17 cellular contexts compared by ENCODE assay signal in genomic region chr21:34536820-34537219, GRCh38. TPM values are rescaled to one million over a fixed set of nuclear protein-coding genes. Genes with fewer than 3 reads are reported as not detected.
A peak's percentile ranks its signal among the peaks of the same experiment; 100 is the strongest.
DNase-seq lines count a peak whose midpoint lies in the region; ATAC-seq, FAIRE-seq and TF ChIP-seq lines count a peak whose summit lies in the region.
"Had no signal": no experiment of that assay in that cellular context is flagged by ENCODE, and none has a peak within 500 bp of the region (broad histone marks: within the 10 kb centered on the region; RNA-seq: fewer than 3 reads in every experiment).

No MANE protein-coding gene starts in this region.

- H3K27me3 Mint-ChIP-seq in WTC11 (ENCODE audit: low read depth), result no peaks in the 10 kb centered on the region
- H3K27me3 Mint-ChIP-seq: activated naive CD4-positive, alpha-beta T cell treated with anti-CD3 and anti-CD28 coated beads, Interleukin-2, amount 10 ng/mL, durations not matched to agents 7 days and 5 days had no signal

- peaks cover 4% of the 10 kb centered on the region for H3K4me1 Mint-ChIP-seq in WTC11
- H3K4me1 Mint-ChIP-seq: activated naive CD4-positive, alpha-beta T cell treated with anti-CD3 and anti-CD28 coated beads, Interleukin-2, amount 10 ng/mL, durations not matched to agents 7 days and 5 days had no signal

- no peak overlapping the region for H3K9ac ChIP-seq in parathyroid adenoma

- no peaks in the 10 kb centered on the region for H3K27me3 ChIP-seq in parathyroid adenoma (ENCODE audit: control insufficient read depth, insufficient read depth, low read length)
- no peaks in the 10 kb centered on the region for H3K27me3 ChIP-seq in SJCRH30
- H3K27me3 ChIP-seq: BE2C, tibial artery had no signal

- H3K4me3 Mint-ChIP-seq in WTC11, result no peak overlapping the region
- H3K4me3 Mint-ChIP-seq: activated naive CD4-positive, alpha-beta T cell treated with anti-CD3 and anti-CD28 coated beads, Interleukin-2, amount 10 ng/mL, durations not matched to agents 7 days and 5 days had no signal

- FAIRE-seq in GM12892 (lab: Jason Lieb, UNC), result peak; percentile 69
- FAIRE-seq: endothelial cell of umbilical vein had no signal

- H3K4me1 ChIP-seq in parathyroid adenoma (peaks cover 17% of the 10 kb centered on the region), SJCRH30 (peaks cover 5% of the 10 kb centered on the region; the same call in 1 of the 2 replicates)
- H3K4me1 ChIP-seq: BE2C had no signal

- no peak for TF ChIP-seq POLR2A in GM12892 (IDR thresholded peaks at IDR 0.05; ENCODE audit: low read depth, low read length)

- intact Hi-C loops in left cardiac atrium (cut with DNase I), result loop anchor here in 1 of 2 donors (5.0 kb wide), 1 partner anchor 35 kb away; no protein-coding TSS in a partner anchor

- H3K79me2 ChIP-seq in parathyroid adenoma, result peaks cover 9% of the 10 kb centered on the region

- H2AFZ ChIP-seq in parathyroid adenoma, result peak overlapping the region; percentile 58

- peak overlapping the region; percentile 31 for H3K4me3 ChIP-seq in parathyroid adenoma (ENCODE audit: low read depth, low read length)
- no peak overlapping the region for H3K4me3 ChIP-seq in SJCRH30
- H3K4me3 ChIP-seq: SK-N-MC, tibial artery had no signal

- 0 out of 2 replicates have a peak overlapping the region, but pooled peaks have one; percentile 49 for H3K27ac Mint-ChIP-seq in WTC11
- H3K27ac Mint-ChIP-seq: activated naive CD4-positive, alpha-beta T cell treated with anti-CD3 and anti-CD28 coated beads, Interleukin-2, amount 10 ng/mL, durations not matched to agents 7 days and 5 days had no signal

- POLR2A ChIA-PET in WTC11 (lab: Charles Lee), result no interaction called here

- CTCF ChIA-PET in WTC11 (lab: Charles Lee), result no interaction called here

- peak overlapping the region; percentile 58 for H3K4me2 ChIP-seq in parathyroid adenoma (ENCODE audit: low read length)

- H3K36me3 Mint-ChIP-seq in WTC11, result no peaks in the 10 kb centered on the region
- H3K36me3 Mint-ChIP-seq: activated naive CD4-positive, alpha-beta T cell treated with anti-CD3 and anti-CD28 coated beads, Interleukin-2, amount 10 ng/mL, durations not matched to agents 7 days and 5 days had no signal

- no peak for DNase-seq in GM12892 (ENCODE audit: insufficient read length)
- no peak for DNase-seq in WTC11 (ENCODE audit: low spot score)
- no peak for DNase-seq in left cardiac atrium
- DNase-seq in SJCRH30, result no peak
- DNase-seq: activated naive CD4-positive, alpha-beta T cell treated with anti-CD3 and anti-CD28 coated beads, Interleukin-2, amount 10 ng/mL, durations not matched to agents 7 days and 5 days; BE2C; cerebellar nuclear complex; DMS79; MV-4-11; tibial artery had no signal

- H3K9me3 ChIP-seq in parathyroid adenoma (ENCODE audit: control insufficient read depth, low read length) (no peaks in the 10 kb centered on the region), SJCRH30 (replicated peaks) (no peaks in the 10 kb centered on the region)
- H3K9me3 ChIP-seq: BE2C, tibial artery had no signal

- no peak for ATAC-seq in WTC11
- ATAC-seq in left cardiac atrium, result peak; percentile 51 to 63
- ATAC-seq in HG03045 (IDR thresholded peaks at IDR 0.05; ENCODE audit: unreplicated experiment), result no peak
- ATAC-seq in GM21576 (IDR thresholded peaks at IDR 0.05; ENCODE audit: unreplicated experiment), result no peak
- no peak for ATAC-seq in HG03521 (IDR thresholded peaks at IDR 0.05; ENCODE audit: unreplicated experiment)

- H3K36me3 ChIP-seq in parathyroid adenoma (ENCODE audit: control insufficient read depth, insufficient read depth, low read length) (no peaks in the 10 kb centered on the region), SJCRH30 (no peaks in the 10 kb centered on the region)
- H3K36me3 ChIP-seq: BE2C, tibial artery had no signal

- TF ChIP-seq CTCF in WTC11 (IDR thresholded peaks at IDR 0.05) (no peak), parathyroid adenoma (IDR thresholded peaks at IDR 0.05) (no peak)

- H3K27ac ChIP-seq in parathyroid adenoma (peak overlapping the region; percentile 94), SJCRH30 (no peak overlapping the region)
- H3K27ac ChIP-seq: SK-N-MC, tibial artery, VCaP had no signal

- peaks cover 9% of the 10 kb centered on the region for H3K9me3 Mint-ChIP-seq in WTC11
- H3K9me3 Mint-ChIP-seq: activated naive CD4-positive, alpha-beta T cell treated with anti-CD3 and anti-CD28 coated beads, Interleukin-2, amount 10 ng/mL, durations not matched to agents 7 days and 5 days had no signal

TF ChIP-seq in WTC11, 78 proteins besides CTCF, POLR2A, EP300 and RAD21 (continues in another document):
- TF ChIP-seq ESRRA (CRISPR knock-in tag; IDR thresholded peaks at IDR 0.05; ENCODE audit: borderline replicate concordance) (no peak), ZNF138 (CRISPR knock-in tag; conservative IDR thresholded peaks at IDR 0.05) (no peak), ARID4B (CRISPR knock-in tag; IDR thresholded peaks at IDR 0.05; ENCODE audit: borderline replicate concordance) (no peak), ZNF423 (CRISPR knock-in tag; IDR thresholded peaks at IDR 0.05) (no peak), MAX (CRISPR knock-in tag; IDR thresholded peaks at IDR 0.05) (no peak), ZNF396 (CRISPR knock-in tag; IDR thresholded peaks at IDR 0.05; ENCODE audit: borderline replicate concordance) (no peak), AFF4 (CRISPR knock-in tag; IDR thresholded peaks at IDR 0.05; ENCODE audit: borderline replicate concordance) (no peak), SMAD3 (CRISPR knock-in tag; IDR thresholded peaks at IDR 0.05; ENCODE audit: borderline replicate concordance) (no peak)

RNA-seq across cellular contexts. Expression of gene KCNE1, which starts 24.8 kb away (rescaled TPM):
- polyA plus RNA-seq in GM12892 (2012; ENCODE audit: missing spikeins), result not detected
- total RNA-seq in WTC11 (2021) (0.16 to 0.37 TPM (median 0.37 TPM) in 3 replicates), left cardiac atrium (1 to 10 TPM; 4.8 to 7.5 TPM)
- 0.06 and 0.13 TPM in 2 replicates for total RNA-seq in SJCRH30 (2014; rRNA removed; shearing (Covaris generic))

Comparison
In these comparisons a context has a peak if more than half of its experiments do, and no peak if none do; other contexts are left out.
1. ATAC-seq: peak in left cardiac atrium (2 of 2); none in WTC11 (single experiment), HG03045 (single experiment), GM21576 (single experiment) and HG03521 (single experiment).